ENCODE assay signal across 9 cellular contexts in the genomic region with DNA sequence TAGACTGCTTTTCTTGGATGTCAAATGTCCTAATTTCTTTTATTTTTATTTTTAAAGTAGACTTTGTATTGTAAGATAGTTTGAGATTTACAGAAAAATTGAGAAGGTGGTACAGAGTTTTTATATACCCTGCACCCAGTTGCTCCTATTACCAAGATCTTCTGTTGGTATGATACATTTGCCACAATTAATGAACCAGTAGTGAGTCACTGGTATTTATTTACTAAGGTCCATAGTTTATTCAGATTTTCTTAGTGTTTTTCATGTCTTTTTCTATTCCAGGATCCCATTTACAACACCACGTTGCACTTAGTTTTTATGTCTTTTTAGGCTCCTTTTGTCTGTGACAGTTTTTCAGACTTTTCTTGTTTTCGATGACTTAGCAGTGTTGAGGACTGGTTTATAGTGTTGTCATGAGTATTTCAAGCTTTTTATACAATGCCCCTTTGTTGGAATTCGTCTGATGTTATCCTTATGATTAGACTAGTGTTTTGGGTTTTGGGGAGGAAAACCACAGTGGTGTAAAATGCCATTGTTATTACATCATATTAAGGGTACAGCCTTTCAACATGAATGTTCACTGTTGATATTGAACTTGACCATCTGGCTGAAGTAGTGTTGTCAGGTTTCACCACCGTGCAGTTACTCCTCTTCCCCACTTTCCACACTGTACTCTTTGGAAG. TPM values are rescaled to one million over a fixed set of nuclear protein-coding genes. Genes with fewer than 3 reads are reported as not detected.
DNase-seq lines count a peak whose midpoint lies in the region; ATAC-seq and TF ChIP-seq lines count a peak whose summit lies in the region.
"Had no signal": no experiment of that assay in that cellular context is flagged by ENCODE, and none has a peak within 500 bp of the region (broad histone marks: within the 10 kb centered on the region; RNA-seq: fewer than 3 reads in every experiment).

No MANE protein-coding gene starts in this region.

- TF ChIP-seq CTCF in AG04450 (IDR thresholded peaks at IDR 0.05; ENCODE audit: low read depth, low read length) (no peak), kidney epithelial cell (IDR thresholded peaks at IDR 0.05; ENCODE audit: insufficient read depth, low read length, poor library complexity, severe bottlenecking) (no peak)

- intact Hi-C loops in posterior cingulate gyrus (cut with DNase I): no loop called here

- no peaks in the 10 kb centered on the region for H3K9me3 Mint-ChIP-seq in activated naive CD8-positive, alpha-beta T cell treated with anti-CD3 and anti-CD28 coated beads, Interleukin-2, amount 10 ng/mL, durations not matched to agents 7 days and 5 days

- peak overlapping the region; percentile 49 for H3K27ac Mint-ChIP-seq in activated naive CD8-positive, alpha-beta T cell treated with anti-CD3 and anti-CD28 coated beads, Interleukin-2, amount 10 ng/mL, durations not matched to agents 7 days and 5 days

- H3K36me3 Mint-ChIP-seq in activated naive CD8-positive, alpha-beta T cell treated with anti-CD3 and anti-CD28 coated beads, Interleukin-2, amount 10 ng/mL, durations not matched to agents 7 days and 5 days: peaks cover 52% of the 10 kb centered on the region

- H3K27me3 Mint-ChIP-seq in activated naive CD8-positive, alpha-beta T cell treated with anti-CD3 and anti-CD28 coated beads, Interleukin-2, amount 10 ng/mL, durations not matched to agents 7 days and 5 days: no peaks in the 10 kb centered on the region

- DNase-seq in AG04450 (ENCODE audit: low read depth, low spot score) (peak; percentile 83), HS-27A (ENCODE audit: low read depth) (peak; percentile 61), kidney epithelial cell (ENCODE audit: low read depth) (peak; percentile 83), posterior cingulate gyrus (no peak), NCI-H2029 (lab: John Stamatoyannopoulos, UW) (no peak)
- no peak for DNase-seq in activated naive CD8-positive, alpha-beta T cell treated with anti-CD3 and anti-CD28 coated beads, Interleukin-2, amount 10 ng/mL, durations not matched to agents 7 days and 5 days
- DNase-seq: NCI-H446 treated with DMSO at 0.1 percent for 48 hours had no signal

- POLR2A ChIA-PET in AG04450 (lab: Yijun Ruan, JAX): no interaction called here
- POLR2A ChIA-PET in activated naive CD8-positive, alpha-beta T cell treated with anti-CD3 and anti-CD28 coated beads, Interleukin-2, amount 10 ng/mL, durations not matched to agents 7 days and 5 days (lab: Charles Lee): no interaction called here

- H3K27ac ChIP-seq in AG04450 (ENCODE audit: low read depth, low read length): peak overlapping the region; percentile 67

- no peaks in the 10 kb centered on the region for H3K27me3 ChIP-seq in AG04450 (ENCODE audit: control insufficient read depth, insufficient read depth, low read length)
- no peaks in the 10 kb centered on the region for H3K27me3 ChIP-seq in kidney epithelial cell (ENCODE audit: control insufficient read depth, insufficient read depth, low read length)

- no peaks in the 10 kb centered on the region for H3K36me3 ChIP-seq in kidney epithelial cell (ENCODE audit: control insufficient read depth, insufficient read depth, low read length)

- CTCF ChIA-PET in AG04450 (lab: Charles Lee): interaction anchor here (1.7 to 3.5 kb wide), 2 partner anchors 12 kb away, joined by 10 to 25 read pairs; no protein-coding TSS in a partner anchor

- H3K4me3 Mint-ChIP-seq in activated naive CD8-positive, alpha-beta T cell treated with anti-CD3 and anti-CD28 coated beads, Interleukin-2, amount 10 ng/mL, durations not matched to agents 7 days and 5 days: no peak overlapping the region

- no peaks in the 10 kb centered on the region for H3K9me3 ChIP-seq in AG04450 (ENCODE audit: control insufficient read depth, insufficient read depth, low read length)

- no peak overlapping the region for H3K4me3 ChIP-seq in AG04450 (ENCODE audit: low read depth, low read length)
- no peak overlapping the region for H3K4me3 ChIP-seq in kidney epithelial cell (ENCODE audit: low read depth, low read length)

- H3K4me1 Mint-ChIP-seq in activated naive CD8-positive, alpha-beta T cell treated with anti-CD3 and anti-CD28 coated beads, Interleukin-2, amount 10 ng/mL, durations not matched to agents 7 days and 5 days: peaks cover 12% of the 10 kb centered on the region

- ATAC-seq in activated naive CD8-positive, alpha-beta T cell treated with anti-CD3 and anti-CD28 coated beads, Interleukin-2, amount 10 ng/mL, durations not matched to agents 7 days and 5 days (ENCODE audit: low read depth): no peak
- ATAC-seq in GM19395 (IDR thresholded peaks at IDR 0.05; ENCODE audit: unreplicated experiment): no peak
- ATAC-seq in GM21528 (IDR thresholded peaks at IDR 0.05; ENCODE audit: low FRiP score, unreplicated experiment): no peak

RNA-seq across cellular contexts. Expression of gene COG3, which starts 35.9 kb away (rescaled TPM):
- polyA plus RNA-seq in AG04450 (2011; rRNA removed): 28.2 and 36.3 TPM in 2 replicates
- polyA minus RNA-seq in AG04450 (2011; rRNA and poly(A)+ RNA removed): 22.6 and 35.8 TPM in 2 replicates
- total RNA-seq in activated naive CD8-positive, alpha-beta T cell treated with anti-CD3 and anti-CD28 coated beads, Interleukin-2, amount 10 ng/mL, durations not matched to agents 7 days and 5 days: 10 to 100 TPM; 26.2 to 28.4 TPM
- total RNA-seq in kidney epithelial cell: 23.1 and 32.3 TPM in 2 replicates

Comparison
In these comparisons a context has a peak if more than half of its experiments do, and no peak if none do; other contexts are left out.
1. DNase-seq: peak in AG04450 (single experiment), HS-27A (single experiment) and kidney epithelial cell (single experiment); none in activated naive CD8-positive, alpha-beta T cell treated with anti-CD3 and anti-CD28 coated beads, Interleukin-2, amount 10 ng/mL, durations not matched to agents 7 days and 5 days (single experiment), posterior cingulate gyrus (0 of 10) and NCI-H2029 (single experiment).